In the genomic region with DNA sequence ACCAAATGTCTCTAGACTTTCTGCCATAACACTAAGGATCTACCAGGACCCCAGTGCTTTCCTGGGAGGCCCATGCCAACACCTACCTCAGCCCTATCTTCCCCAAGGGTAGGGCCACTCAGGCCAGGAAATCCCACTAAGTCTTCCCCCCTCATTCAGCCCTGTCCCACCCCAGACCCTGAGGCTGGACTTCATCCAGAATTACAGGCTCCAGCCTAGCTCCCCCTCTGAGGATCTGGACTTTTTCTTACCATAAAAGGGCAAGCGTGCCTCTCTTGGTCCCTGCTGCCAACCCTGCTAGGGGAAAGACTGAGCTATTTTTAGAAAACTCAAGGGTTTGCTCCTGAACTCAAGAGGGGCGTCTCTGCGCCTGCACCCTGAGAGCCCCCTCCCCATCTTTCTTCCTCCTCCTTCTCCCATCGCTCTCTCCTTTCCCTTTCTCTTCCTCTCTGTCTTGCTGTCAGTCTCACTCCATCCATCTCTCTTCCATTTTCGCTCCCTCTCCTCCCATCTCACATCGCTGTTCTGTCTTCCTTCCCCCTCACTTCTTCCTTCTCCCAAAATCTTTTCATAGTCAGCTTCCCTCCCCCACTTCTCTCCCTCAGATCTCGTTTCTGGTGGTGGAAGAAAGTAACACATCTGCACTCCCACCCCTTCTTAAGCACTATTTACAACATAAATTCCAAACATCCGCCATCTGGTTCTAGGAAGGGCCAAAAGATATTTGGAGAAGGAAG, we compare ENCODE assay signal across 1 cellular context.
TF ChIP-seq lines count a peak whose summit lies in the region.

No MANE protein-coding gene starts in this region.

TF ChIP-seq in GM23338, 12 proteins besides CTCF, POLR2A, EP300 and RAD21:
- TF ChIP-seq JUNB (IDR thresholded peaks at IDR 0.05; ENCODE audit: unreplicated experiment) = no peak
- TF ChIP-seq EZH2phosphoT487 (IDR thresholded peaks at IDR 0.05; ENCODE audit: unreplicated experiment) = no peak
- TF ChIP-seq, protein P1, sequence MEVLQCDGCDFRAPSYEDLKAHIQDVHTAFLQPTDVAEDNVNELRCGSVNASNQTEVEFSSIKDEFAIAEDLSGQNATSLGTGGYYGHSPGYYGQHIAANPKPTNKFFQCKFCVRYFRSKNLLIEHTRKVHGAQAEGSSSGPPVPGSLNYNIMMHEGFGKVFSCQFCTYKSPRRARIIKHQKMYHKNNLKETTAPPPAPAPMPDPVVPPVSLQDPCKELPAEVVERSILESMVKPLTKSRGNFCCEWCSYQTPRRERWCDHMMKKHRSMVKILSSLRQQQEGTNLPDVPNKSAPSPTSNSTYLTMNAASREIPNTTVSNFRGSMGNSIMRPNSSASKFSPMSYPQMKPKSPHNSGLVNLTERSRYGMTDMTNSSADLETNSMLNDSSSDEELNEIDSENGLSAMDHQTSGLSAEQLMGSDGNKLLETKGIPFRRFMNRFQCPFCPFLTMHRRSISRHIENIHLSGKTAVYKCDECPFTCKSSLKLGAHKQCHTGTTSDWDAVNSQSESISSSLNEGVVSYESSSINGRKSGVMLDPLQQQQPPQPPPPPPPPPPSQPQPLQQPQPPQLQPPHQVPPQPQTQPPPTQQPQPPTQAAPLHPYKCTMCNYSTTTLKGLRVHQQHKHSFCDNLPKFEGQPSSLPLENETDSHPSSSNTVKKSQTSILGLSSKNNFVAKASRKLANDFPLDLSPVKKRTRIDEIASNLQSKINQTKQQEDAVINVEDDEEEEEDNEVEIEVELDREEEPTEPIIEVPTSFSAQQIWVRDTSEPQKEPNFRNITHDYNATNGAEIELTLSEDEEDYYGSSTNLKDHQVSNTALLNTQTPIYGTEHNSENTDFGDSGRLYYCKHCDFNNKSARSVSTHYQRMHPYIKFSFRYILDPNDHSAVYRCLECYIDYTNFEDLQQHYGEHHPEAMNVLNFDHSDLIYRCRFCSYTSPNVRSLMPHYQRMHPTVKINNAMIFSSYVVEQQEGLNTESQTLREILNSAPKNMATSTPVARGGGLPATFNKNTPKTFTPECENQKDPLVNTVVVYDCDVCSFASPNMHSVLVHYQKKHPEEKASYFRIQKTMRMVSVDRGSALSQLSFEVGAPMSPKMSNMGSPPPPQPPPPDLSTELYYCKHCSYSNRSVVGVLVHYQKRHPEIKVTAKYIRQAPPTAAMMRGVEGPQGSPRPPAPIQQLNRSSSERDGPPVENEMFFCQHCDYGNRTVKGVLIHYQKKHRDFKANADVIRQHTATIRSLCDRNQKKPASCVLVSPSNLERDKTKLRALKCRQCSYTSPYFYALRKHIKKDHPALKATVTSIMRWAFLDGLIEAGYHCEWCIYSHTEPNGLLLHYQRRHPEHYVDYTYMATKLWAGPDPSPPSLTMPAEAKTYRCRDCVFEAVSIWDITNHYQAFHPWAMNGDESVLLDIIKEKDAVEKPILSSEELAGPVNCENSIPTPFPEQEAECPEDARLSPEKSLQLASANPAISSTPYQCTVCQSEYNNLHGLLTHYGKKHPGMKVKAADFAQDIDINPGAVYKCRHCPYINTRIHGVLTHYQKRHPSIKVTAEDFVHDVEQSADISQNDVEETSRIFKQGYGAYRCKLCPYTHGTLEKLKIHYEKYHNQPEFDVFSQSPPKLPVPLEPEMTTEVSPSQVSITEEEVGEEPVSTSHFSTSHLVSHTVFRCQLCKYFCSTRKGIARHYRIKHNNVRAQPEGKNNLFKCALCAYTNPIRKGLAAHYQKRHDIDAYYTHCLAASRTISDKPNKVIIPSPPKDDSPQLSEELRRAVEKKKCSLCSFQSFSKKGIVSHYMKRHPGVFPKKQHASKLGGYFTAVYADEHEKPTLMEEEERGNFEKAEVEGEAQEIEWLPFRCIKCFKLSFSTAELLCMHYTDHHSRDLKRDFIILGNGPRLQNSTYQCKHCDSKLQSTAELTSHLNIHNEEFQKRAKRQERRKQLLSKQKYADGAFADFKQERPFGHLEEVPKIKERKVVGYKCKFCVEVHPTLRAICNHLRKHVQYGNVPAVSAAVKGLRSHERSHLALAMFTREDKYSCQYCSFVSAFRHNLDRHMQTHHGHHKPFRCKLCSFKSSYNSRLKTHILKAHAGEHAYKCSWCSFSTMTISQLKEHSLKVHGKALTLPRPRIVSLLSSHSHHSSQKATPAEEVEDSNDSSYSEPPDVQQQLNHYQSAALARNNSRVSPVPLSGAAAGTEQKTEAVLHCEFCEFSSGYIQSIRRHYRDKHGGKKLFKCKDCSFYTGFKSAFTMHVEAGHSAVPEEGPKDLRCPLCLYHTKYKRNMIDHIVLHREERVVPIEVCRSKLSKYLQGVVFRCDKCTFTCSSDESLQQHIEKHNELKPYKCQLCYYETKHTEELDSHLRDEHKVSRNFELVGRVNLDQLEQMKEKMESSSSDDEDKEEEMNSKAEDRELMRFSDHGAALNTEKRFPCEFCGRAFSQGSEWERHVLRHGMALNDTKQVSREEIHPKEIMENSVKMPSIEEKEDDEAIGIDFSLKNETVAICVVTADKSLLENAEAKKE (CRISPR knock-in tag; IDR thresholded peaks at IDR 0.05) = no peak
- TF ChIP-seq CREB1 (CRISPR knock-in tag; IDR thresholded peaks at IDR 0.05; ENCODE audit: low read depth) = no peak
- TF ChIP-seq REST (IDR thresholded peaks at IDR 0.05; ENCODE audit: unreplicated experiment) = no peak
- TF ChIP-seq POLR2AphosphoS5 (IDR thresholded peaks at IDR 0.05; ENCODE audit: low read depth) = no peak
- no peak for TF ChIP-seq ZNF114 (CRISPR knock-in tag; IDR thresholded peaks at IDR 0.05)
- no peak for TF ChIP-seq NANOG (IDR thresholded peaks at IDR 0.05; ENCODE audit: borderline replicate concordance)
- TF ChIP-seq ZNF331 (CRISPR knock-in tag; IDR thresholded peaks at IDR 0.05; ENCODE audit: low read depth) = no peak
- TF ChIP-seq EZH2 (IDR thresholded peaks at IDR 0.05; ENCODE audit: low read depth, unreplicated experiment) = no peak
- no peak for TF ChIP-seq STAT1 (IDR thresholded peaks at IDR 0.05; ENCODE audit: unreplicated experiment)
- TF ChIP-seq, protein P2, sequence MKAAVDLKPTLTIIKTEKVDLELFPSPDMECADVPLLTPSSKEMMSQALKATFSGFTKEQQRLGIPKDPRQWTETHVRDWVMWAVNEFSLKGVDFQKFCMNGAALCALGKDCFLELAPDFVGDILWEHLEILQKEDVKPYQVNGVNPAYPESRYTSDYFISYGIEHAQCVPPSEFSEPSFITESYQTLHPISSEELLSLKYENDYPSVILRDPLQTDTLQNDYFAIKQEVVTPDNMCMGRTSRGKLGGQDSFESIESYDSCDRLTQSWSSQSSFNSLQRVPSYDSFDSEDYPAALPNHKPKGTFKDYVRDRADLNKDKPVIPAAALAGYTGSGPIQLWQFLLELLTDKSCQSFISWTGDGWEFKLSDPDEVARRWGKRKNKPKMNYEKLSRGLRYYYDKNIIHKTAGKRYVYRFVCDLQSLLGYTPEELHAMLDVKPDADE (IDR thresholded peaks at IDR 0.05) = no peak
